7 cellular contexts compared by ENCODE assay signal in the genomic region with DNA sequence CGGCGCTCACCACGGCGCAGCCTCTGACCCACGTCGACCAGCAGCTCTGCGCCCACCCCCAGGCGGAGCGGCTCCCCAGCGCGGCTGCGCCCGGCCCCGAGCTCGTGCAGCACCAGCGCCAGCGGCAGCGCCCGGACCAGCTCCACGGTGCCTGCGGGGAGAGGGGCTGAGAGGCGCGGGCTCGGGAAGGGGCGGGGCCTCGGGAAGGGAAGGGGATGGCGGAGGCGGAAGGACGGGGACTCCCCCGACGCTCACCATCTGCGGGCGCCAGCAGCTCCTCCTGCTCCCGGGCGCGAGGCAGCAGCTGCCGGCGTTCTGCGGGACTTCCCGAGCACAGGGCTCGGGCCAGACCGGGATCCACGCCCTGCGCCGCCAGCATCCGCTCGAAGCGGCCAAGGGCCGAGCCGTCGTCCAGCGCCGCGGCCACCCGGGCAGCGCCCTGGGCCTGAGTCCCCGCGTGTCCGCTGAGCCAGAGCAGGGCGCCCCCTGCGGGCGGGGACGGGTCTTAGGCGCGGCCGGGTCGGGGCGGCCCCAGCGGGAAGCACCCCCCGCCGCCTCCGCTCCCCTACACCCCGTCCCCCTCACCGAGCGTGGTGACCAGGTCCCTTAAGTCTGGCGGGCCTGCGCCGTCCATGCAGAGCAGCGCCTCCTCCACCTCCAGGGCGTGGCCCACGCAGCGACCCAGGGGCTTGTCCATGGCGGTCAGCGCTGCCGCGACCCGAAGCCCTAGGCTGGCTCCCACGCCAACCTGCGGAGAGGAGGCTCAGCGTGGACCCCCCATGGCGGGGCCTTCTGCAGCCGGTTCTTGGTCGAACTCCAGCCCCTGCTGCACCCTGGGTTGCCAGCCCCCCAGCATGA. TPM values are rescaled to one million over a fixed set of nuclear protein-coding genes. Genes with fewer than 3 reads are reported as not detected.
A peak's percentile ranks its signal among the peaks of the same experiment; 100 is the strongest.
DNase-seq lines count a peak whose midpoint lies in the region; ATAC-seq, FAIRE-seq and TF ChIP-seq lines count a peak whose summit lies in the region.

No MANE protein-coding gene starts in this region.

- H3K9ac ChIP-seq in iPS-20b (ENCODE audit: low read depth, low read length), result peak overlapping the region; percentile 64; the same call in 1 of the 2 replicates
- H3K9ac ChIP-seq in smooth muscle cell (ENCODE audit: low read depth), result peak overlapping the region; percentile 64

- peak; percentile 27 for ATAC-seq in HG02610 (IDR thresholded peaks at IDR 0.05; ENCODE audit: unreplicated experiment)

- peak overlapping the region; percentile 98 for H3K4me2 ChIP-seq in smooth muscle cell

- no peak; the same call in 1 of the 2 replicates for TF ChIP-seq POLR2A in GM12892 (IDR thresholded peaks at IDR 0.05; ENCODE audit: low read depth, low read length)

- H3K36me3 ChIP-seq in brain microvascular endothelial cell (replicated peaks), result peaks cover 15% of the 10 kb centered on the region
- peaks cover 31% of the 10 kb centered on the region for H3K36me3 ChIP-seq in iPS-20b (ENCODE audit: insufficient read depth, low read depth, low read length)
- no peaks in the 10 kb centered on the region for H3K36me3 ChIP-seq in smooth muscle cell (ENCODE audit: low read depth)

- H3K79me2 ChIP-seq in smooth muscle cell (ENCODE audit: low read depth), result peaks cover 10% of the 10 kb centered on the region

- in situ Hi-C loops in brain microvascular endothelial cell (cut with HindIII; ENCODE audit: low pct_ligation_motif_present, low sequenced_read_pairs), result no loop called here

- no peaks in the 10 kb centered on the region for H3K9me3 ChIP-seq in iPS-20b (ENCODE audit: insufficient read depth, low read depth, low read length)
- H3K9me3 ChIP-seq in smooth muscle cell (replicated peaks; ENCODE audit: low read depth), result no peaks in the 10 kb centered on the region

- H3K27me3 ChIP-seq in brain microvascular endothelial cell (replicated peaks), result no peaks in the 10 kb centered on the region
- peaks cover 49% of the 10 kb centered on the region for H3K27me3 ChIP-seq in iPS-20b (ENCODE audit: insufficient read depth, low read length)
- no peaks in the 10 kb centered on the region for H3K27me3 ChIP-seq in smooth muscle cell (ENCODE audit: low read depth)

- H3F3A ChIP-seq in smooth muscle cell (ENCODE audit: low read depth), result peaks cover 46% of the 10 kb centered on the region

- no peak for FAIRE-seq in GM12892 (lab: Jason Lieb, UNC)

- peak overlapping the region; percentile 70 for H3K4me3 ChIP-seq in brain microvascular endothelial cell (ENCODE audit: low read depth, low read length)
- H3K4me3 ChIP-seq in iPS-20b (ENCODE audit: low read length), result peak overlapping the region; percentile 77
- H3K4me3 ChIP-seq in smooth muscle cell, result peak overlapping the region; percentile 79

- DNase-seq in GM12892 (ENCODE audit: insufficient read length), result peak; percentile 85
- peak; percentile 62 for DNase-seq in NCI-H1105 treated with DMSO at 0.1 percent for 48 hours (lab: John Stamatoyannopoulos, UW)
- DNase-seq in UCSD-AML1 (lab: John Stamatoyannopoulos, UW; ENCODE audit: unreplicated experiment), result peak; percentile 90
- DNase-seq in brain microvascular endothelial cell, result peak; percentile 44
- peak; percentile 81 for DNase-seq in smooth muscle cell (lab: John Stamatoyannopoulos, UW; ENCODE audit: unreplicated experiment)

- 2% methylated on average over 43 of the region's 93 CpGs for WGBS in smooth muscle cell (ENCODE audit: low lambda C conversion rate)

- H3K4me1 ChIP-seq in iPS-20b (ENCODE audit: insufficient read depth, low read length) (peaks cover 3% of the 10 kb centered on the region; the same call in 1 of the 2 replicates), smooth muscle cell (ENCODE audit: low read depth) (peaks cover 4% of the 10 kb centered on the region)

- H2AFZ ChIP-seq in smooth muscle cell (ENCODE audit: low read depth), result no peak overlapping the region

- H3K27ac ChIP-seq in brain microvascular endothelial cell, result peak overlapping the region; percentile 89
- no peak overlapping the region for H3K27ac ChIP-seq in iPS-20b (ENCODE audit: low read length)
- peak overlapping the region; percentile 63 for H3K27ac ChIP-seq in smooth muscle cell (ENCODE audit: low read depth)

- peaks cover 33% of the 10 kb centered on the region for H4K20me1 ChIP-seq in smooth muscle cell (ENCODE audit: low read depth)

- TF ChIP-seq CTCF in brain microvascular endothelial cell (IDR thresholded peaks at IDR 0.05; ENCODE audit: low read depth, low read length, missing control alignments) (peak; percentile 35), smooth muscle cell (IDR thresholded peaks at IDR 0.05; ENCODE audit: borderline replicate concordance, insufficient read depth, poor library complexity, severe bottlenecking) (peak; percentile 76)

RNA-seq across cellular contexts. Expression of gene SCO2, which starts 0.8 kb away (rescaled TPM):
- 2.5 TPM for polyA plus RNA-seq in GM12892 (2012; ENCODE audit: missing spikeins)
- total RNA-seq in smooth muscle cell, result 1.5 and 3.2 TPM in 2 replicates
- polyA plus RNA-seq in smooth muscle cell, result 17.6 and 22.6 TPM in 2 replicates

RNA-seq across cellular contexts. Expression of gene TYMP, which starts 3.6 kb away (rescaled TPM):
- polyA plus RNA-seq in GM12892 (2012; ENCODE audit: missing spikeins), result 9.6 TPM
- 85.8 and 87.4 TPM in 2 replicates for total RNA-seq in smooth muscle cell
- 263 and 287 TPM in 2 replicates for polyA plus RNA-seq in smooth muscle cell

RNA-seq across cellular contexts. Expression of gene NCAPH2, which starts 18.2 kb away (rescaled TPM):
- 29.4 TPM for polyA plus RNA-seq in GM12892 (2012; ENCODE audit: missing spikeins)
- 20.7 and 24.1 TPM in 2 replicates for total RNA-seq in smooth muscle cell
- polyA plus RNA-seq in smooth muscle cell, result 42.0 and 45.7 TPM in 2 replicates

RNA-seq across cellular contexts. Expression of gene LMF2, which starts 18.7 kb away (rescaled TPM):
- polyA plus RNA-seq in GM12892 (2012; ENCODE audit: missing spikeins), result 6.7 TPM
- 53.5 and 56.3 TPM in 2 replicates for total RNA-seq in smooth muscle cell
- polyA plus RNA-seq in smooth muscle cell, result 117 and 130 TPM in 2 replicates

RNA-seq across cellular contexts. Expression of gene KLHDC7B, which starts 19.5 kb away (rescaled TPM):
- polyA plus RNA-seq in GM12892 (2012; ENCODE audit: missing spikeins), result 0.47 TPM
- total RNA-seq in smooth muscle cell, result 0.31 and 1.1 TPM in 2 replicates
- polyA plus RNA-seq in smooth muscle cell, result 1.5 and 2.2 TPM in 2 replicates
